In the genomic region with DNA sequence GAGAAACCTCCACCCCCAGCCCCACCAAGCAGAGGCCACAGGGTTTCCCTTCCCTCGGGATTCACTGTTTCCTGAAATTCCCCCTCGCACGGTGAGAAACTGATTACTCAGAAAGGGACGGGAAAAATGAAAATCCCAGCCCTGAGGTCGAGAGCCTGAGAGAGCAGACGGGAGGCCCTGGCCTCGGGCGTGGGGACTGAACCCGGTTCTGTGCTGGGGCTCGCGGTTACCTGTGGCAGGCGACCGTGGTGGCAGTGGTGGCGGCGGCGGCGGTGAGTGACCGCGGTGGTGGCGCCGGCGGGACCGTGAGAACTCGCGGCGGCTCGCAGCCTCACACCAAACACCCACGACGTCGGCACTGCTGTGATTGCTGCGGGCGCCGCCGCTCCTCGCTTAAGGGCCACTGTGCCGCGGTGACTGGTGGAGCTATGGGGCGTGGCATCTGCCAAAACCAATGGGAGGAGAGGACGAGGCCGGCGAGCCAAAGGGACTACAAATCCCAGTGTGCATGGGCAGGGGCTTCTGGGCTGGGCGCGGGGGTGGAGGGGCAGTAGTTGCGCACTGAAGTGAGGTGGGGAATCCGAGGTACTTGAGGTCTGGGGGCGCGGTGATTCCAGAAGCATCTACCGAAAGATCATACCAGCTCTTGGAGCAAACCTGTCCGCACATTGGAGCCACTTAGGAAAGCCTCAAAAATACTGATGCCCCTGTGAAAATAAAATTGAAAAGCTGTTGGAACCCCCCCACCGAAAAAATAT, we compare ENCODE assay signal across 1 cellular context.
TF ChIP-seq lines count a peak whose summit lies in the region.

LGMN (minus strand) TSS at position 369 of the 758 bp plus-strand sequence. CDS start 15,841 bp downstream, outside the sequence.

TF ChIP-seq in HepG2, 621 proteins besides CTCF, POLR2A, EP300 and RAD21 (continued from another document and continues in another):
- TF ChIP-seq, protein P1, sequence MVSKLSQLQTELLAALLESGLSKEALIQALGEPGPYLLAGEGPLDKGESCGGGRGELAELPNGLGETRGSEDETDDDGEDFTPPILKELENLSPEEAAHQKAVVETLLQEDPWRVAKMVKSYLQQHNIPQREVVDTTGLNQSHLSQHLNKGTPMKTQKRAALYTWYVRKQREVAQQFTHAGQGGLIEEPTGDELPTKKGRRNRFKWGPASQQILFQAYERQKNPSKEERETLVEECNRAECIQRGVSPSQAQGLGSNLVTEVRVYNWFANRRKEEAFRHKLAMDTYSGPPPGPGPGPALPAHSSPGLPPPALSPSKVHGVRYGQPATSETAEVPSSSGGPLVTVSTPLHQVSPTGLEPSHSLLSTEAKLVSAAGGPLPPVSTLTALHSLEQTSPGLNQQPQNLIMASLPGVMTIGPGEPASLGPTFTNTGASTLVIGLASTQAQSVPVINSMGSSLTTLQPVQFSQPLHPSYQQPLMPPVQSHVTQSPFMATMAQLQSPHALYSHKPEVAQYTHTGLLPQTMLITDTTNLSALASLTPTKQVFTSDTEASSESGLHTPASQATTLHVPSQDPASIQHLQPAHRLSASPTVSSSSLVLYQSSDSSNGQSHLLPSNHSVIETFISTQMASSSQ (IDR thresholded peaks at IDR 0.05; ENCODE audit: low read depth): no peak
- TF ChIP-seq, protein P1 (CRISPR knock-in tag; IDR thresholded peaks at IDR 0.05; ENCODE audit: borderline replicate concordance): peak; percentile 71; the same call in 1 of the 2 replicates
- TF ChIP-seq MYPOP (CRISPR knock-in tag; IDR thresholded peaks at IDR 0.05) (peak; percentile 85; the same call in 1 of the 2 replicates), HMGA1 (CRISPR knock-in tag; conservative IDR thresholded peaks at IDR 0.05) (no peak), AHDC1 (CRISPR knock-in tag; IDR thresholded peaks at IDR 0.05; ENCODE audit: borderline replicate concordance) (no peak), YEATS2 (CRISPR knock-in tag; IDR thresholded peaks at IDR 0.05; ENCODE audit: borderline replicate concordance) (no peak; the same call in 1 of the 2 replicates), ATF3 (CRISPR knock-in tag; IDR thresholded peaks at IDR 0.05) (no peak), GABPA (IDR thresholded peaks at IDR 0.05; ENCODE audit: low read depth, low read length) (no peak), GABPA (CRISPR knock-in tag; IDR thresholded peaks at IDR 0.05; ENCODE audit: low read depth) (peak; percentile 49), ZNF232 (CRISPR knock-in tag; IDR thresholded peaks at IDR 0.05; ENCODE audit: borderline replicate concordance) (no peak), FOXK1 (CRISPR knock-in tag; IDR thresholded peaks at IDR 0.05; ENCODE audit: borderline replicate concordance, low read depth) (0 out of 2 replicates have a peak, but pooled peaks have one; percentile 24), ZNF749 (CRISPR knock-in tag; IDR thresholded peaks at IDR 0.05; ENCODE audit: borderline replicate concordance) (0 out of 2 replicates have a peak, but pooled peaks have one; percentile 53), ZBTB21 (CRISPR knock-in tag; IDR thresholded peaks at IDR 0.05) (no peak), MZF1 (CRISPR knock-in tag; IDR thresholded peaks at IDR 0.05; ENCODE audit: borderline replicate concordance) (no peak), ZNF792 (CRISPR knock-in tag; IDR thresholded peaks at IDR 0.05) (peak; percentile 78), SP1 (IDR thresholded peaks at IDR 0.05) (no peak), SP1 (CRISPR knock-in tag; IDR thresholded peaks at IDR 0.05) (peak; percentile 63; the same call in 1 of the 2 replicates), PAX8 (CRISPR knock-in tag; IDR thresholded peaks at IDR 0.05; ENCODE audit: borderline replicate concordance) (peak; percentile 80; the same call in 1 of the 2 replicates), GTF3A (CRISPR knock-in tag; conservative IDR thresholded peaks at IDR 0.05) (no peak), NKX3-1 (CRISPR knock-in tag; IDR thresholded peaks at IDR 0.05) (no peak), PHF5A (CRISPR knock-in tag; IDR thresholded peaks at IDR 0.05; ENCODE audit: low read depth, unreplicated experiment) (no peak), ZNF333 (CRISPR knock-in tag; IDR thresholded peaks at IDR 0.05; ENCODE audit: borderline replicate concordance) (peak; percentile 72; the same call in 1 of the 2 replicates), ZFP62 (CRISPR knock-in tag; IDR thresholded peaks at IDR 0.05) (no peak)
- TF ChIP-seq, protein P2, sequence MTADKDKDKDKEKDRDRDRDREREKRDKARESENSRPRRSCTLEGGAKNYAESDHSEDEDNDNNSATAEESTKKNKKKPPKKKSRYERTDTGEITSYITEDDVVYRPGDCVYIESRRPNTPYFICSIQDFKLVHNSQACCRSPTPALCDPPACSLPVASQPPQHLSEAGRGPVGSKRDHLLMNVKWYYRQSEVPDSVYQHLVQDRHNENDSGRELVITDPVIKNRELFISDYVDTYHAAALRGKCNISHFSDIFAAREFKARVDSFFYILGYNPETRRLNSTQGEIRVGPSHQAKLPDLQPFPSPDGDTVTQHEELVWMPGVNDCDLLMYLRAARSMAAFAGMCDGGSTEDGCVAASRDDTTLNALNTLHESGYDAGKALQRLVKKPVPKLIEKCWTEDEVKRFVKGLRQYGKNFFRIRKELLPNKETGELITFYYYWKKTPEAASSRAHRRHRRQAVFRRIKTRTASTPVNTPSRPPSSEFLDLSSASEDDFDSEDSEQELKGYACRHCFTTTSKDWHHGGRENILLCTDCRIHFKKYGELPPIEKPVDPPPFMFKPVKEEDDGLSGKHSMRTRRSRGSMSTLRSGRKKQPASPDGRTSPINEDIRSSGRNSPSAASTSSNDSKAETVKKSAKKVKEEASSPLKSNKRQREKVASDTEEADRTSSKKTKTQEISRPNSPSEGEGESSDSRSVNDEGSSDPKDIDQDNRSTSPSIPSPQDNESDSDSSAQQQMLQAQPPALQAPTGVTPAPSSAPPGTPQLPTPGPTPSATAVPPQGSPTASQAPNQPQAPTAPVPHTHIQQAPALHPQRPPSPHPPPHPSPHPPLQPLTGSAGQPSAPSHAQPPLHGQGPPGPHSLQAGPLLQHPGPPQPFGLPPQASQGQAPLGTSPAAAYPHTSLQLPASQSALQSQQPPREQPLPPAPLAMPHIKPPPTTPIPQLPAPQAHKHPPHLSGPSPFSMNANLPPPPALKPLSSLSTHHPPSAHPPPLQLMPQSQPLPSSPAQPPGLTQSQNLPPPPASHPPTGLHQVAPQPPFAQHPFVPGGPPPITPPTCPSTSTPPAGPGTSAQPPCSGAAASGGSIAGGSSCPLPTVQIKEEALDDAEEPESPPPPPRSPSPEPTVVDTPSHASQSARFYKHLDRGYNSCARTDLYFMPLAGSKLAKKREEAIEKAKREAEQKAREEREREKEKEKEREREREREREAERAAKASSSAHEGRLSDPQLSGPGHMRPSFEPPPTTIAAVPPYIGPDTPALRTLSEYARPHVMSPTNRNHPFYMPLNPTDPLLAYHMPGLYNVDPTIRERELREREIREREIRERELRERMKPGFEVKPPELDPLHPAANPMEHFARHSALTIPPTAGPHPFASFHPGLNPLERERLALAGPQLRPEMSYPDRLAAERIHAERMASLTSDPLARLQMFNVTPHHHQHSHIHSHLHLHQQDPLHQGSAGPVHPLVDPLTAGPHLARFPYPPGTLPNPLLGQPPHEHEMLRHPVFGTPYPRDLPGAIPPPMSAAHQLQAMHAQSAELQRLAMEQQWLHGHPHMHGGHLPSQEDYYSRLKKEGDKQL (CRISPR knock-in tag; IDR thresholded peaks at IDR 0.05; ENCODE audit: low read depth): 0 out of 2 replicates have a peak, but pooled peaks have one; percentile 17
- TF ChIP-seq, protein P3, sequence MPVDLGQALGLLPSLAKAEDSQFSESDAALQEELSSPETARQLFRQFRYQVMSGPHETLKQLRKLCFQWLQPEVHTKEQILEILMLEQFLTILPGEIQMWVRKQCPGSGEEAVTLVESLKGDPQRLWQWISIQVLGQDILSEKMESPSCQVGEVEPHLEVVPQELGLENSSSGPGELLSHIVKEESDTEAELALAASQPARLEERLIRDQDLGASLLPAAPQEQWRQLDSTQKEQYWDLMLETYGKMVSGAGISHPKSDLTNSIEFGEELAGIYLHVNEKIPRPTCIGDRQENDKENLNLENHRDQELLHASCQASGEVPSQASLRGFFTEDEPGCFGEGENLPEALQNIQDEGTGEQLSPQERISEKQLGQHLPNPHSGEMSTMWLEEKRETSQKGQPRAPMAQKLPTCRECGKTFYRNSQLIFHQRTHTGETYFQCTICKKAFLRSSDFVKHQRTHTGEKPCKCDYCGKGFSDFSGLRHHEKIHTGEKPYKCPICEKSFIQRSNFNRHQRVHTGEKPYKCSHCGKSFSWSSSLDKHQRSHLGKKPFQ (CRISPR knock-in tag; IDR thresholded peaks at IDR 0.05; ENCODE audit: insufficient replicate concordance): no peak
- TF ChIP-seq, protein P4, sequence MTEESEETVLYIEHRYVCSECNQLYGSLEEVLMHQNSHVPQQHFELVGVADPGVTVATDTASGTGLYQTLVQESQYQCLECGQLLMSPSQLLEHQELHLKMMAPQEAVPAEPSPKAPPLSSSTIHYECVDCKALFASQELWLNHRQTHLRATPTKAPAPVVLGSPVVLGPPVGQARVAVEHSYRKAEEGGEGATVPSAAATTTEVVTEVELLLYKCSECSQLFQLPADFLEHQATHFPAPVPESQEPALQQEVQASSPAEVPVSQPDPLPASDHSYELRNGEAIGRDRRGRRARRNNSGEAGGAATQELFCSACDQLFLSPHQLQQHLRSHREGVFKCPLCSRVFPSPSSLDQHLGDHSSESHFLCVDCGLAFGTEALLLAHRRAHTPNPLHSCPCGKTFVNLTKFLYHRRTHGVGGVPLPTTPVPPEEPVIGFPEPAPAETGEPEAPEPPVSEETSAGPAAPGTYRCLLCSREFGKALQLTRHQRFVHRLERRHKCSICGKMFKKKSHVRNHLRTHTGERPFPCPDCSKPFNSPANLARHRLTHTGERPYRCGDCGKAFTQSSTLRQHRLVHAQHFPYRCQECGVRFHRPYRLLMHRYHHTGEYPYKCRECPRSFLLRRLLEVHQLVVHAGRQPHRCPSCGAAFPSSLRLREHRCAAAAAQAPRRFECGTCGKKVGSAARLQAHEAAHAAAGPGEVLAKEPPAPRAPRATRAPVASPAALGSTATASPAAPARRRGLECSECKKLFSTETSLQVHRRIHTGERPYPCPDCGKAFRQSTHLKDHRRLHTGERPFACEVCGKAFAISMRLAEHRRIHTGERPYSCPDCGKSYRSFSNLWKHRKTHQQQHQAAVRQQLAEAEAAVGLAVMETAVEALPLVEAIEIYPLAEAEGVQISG (CRISPR knock-in tag; IDR thresholded peaks at IDR 0.05): peak; percentile 61
- TF ChIP-seq, protein P5, sequence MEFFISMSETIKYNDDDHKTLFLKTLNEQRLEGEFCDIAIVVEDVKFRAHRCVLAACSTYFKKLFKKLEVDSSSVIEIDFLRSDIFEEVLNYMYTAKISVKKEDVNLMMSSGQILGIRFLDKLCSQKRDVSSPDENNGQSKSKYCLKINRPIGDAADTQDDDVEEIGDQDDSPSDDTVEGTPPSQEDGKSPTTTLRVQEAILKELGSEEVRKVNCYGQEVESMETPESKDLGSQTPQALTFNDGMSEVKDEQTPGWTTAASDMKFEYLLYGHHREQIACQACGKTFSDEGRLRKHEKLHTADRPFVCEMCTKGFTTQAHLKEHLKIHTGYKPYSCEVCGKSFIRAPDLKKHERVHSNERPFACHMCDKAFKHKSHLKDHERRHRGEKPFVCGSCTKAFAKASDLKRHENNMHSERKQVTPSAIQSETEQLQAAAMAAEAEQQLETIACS (CRISPR knock-in tag; IDR thresholded peaks at IDR 0.05): no peak
